18 cellular contexts compared by ENCODE assay signal in genomic region chr2:27967076-27967475, GRCh38.
A peak's percentile ranks its signal among the peaks of the same experiment; 100 is the strongest.
DNase-seq lines count a peak whose midpoint lies in the region; ATAC-seq, FAIRE-seq and TF ChIP-seq lines count a peak whose summit lies in the region.
"Had no signal": no experiment of that assay in that cellular context is flagged by ENCODE, and none has a peak within 500 bp of the region (broad histone marks: within the 10 kb centered on the region; RNA-seq: fewer than 3 reads in every experiment).

No MANE protein-coding gene starts in this region.

- H3K27ac ChIP-seq in keratinocyte (ENCODE audit: control insufficient read depth, insufficient read depth, low read length) (no peak overlapping the region), right lobe of liver (peak overlapping the region in 1 of 3 donors; percentile 8)
- H3K27ac ChIP-seq: gastroesophageal sphincter had no signal

- H3K4me1 Mint-ChIP-seq in activated T-cell treated with anti-CD3 and anti-CD28 coated beads, Interleukin-2, amount 50 U/mL, for 72 hours (ENCODE audit: low read depth) = peaks cover 58% of the 10 kb centered on the region
- peaks cover 44% of the 10 kb centered on the region for H3K4me1 Mint-ChIP-seq in activated T-helper 17 cell treated with anti-CD3 and anti-CD28 coated beads, Interleukin-2, amount 50 U/mL, for 72 hours
- H3K4me1 Mint-ChIP-seq in stimulated activated effector memory CD8-positive, alpha-beta T cell treated with anti-CD3 and anti-CD28 coated beads, Interleukin-12 subunit alpha, Interleukin-12 subunit beta, amount 100 ng/mL, for 72 hours = peaks cover 45% of the 10 kb centered on the region

- peaks cover 10 to 17% of the 10 kb centered on the region in 2 donors for H3K9me3 Mint-ChIP-seq in activated T-cell treated with anti-CD3 and anti-CD28 coated beads, Interleukin-2, amount 50 U/mL, for 72 hours
- H3K9me3 Mint-ChIP-seq in activated T-helper 17 cell treated with anti-CD3 and anti-CD28 coated beads, Interleukin-2, amount 50 U/mL, for 72 hours = peaks cover 12% of the 10 kb centered on the region
- peaks cover 13% of the 10 kb centered on the region for H3K9me3 Mint-ChIP-seq in stimulated activated effector memory CD8-positive, alpha-beta T cell treated with anti-CD3 and anti-CD28 coated beads, Interleukin-12 subunit alpha, Interleukin-12 subunit beta, amount 100 ng/mL, for 72 hours

- peak; percentile 58 for FAIRE-seq in keratinocyte (lab: Jason Lieb, UNC)
- FAIRE-seq: colon, HepG2 had no signal

- TF ChIP-seq CTCF in keratinocyte (optimal IDR thresholded peaks at IDR 0.05 in 1 of 3, IDR thresholded peaks at IDR 0.05 in 1 of 3, conservative IDR thresholded peaks at IDR 0.05 in 1 of 3; ENCODE audit: extremely low read depth in 1 of 3, insufficient read depth in 2 of 3, low read length in 3 of 3) (no peak), right lobe of liver (IDR thresholded peaks at IDR 0.05) (no peak)

- TF ChIP-seq POLR2A in right lobe of liver (IDR thresholded peaks at IDR 0.05) = no peak

- no peak for DNase-seq in activated T-cell treated with anti-CD3 and anti-CD28 coated beads, Interleukin-2, amount 50 U/mL, for 72 hours
- no peak for DNase-seq in activated T-cell treated with anti-CD3 and anti-CD28 coated beads, Interleukin-2, amount 50 U/mL, for 48 hours
- DNase-seq in keratinocyte (ENCODE audit: low read depth, low spot score) = no peak
- no peak for DNase-seq in stimulated activated effector memory CD8-positive, alpha-beta T cell treated with anti-CD3 and anti-CD28 coated beads, Interleukin-12 subunit alpha, Interleukin-12 subunit beta, amount 100 ng/mL, for 72 hours (ENCODE audit: low spot score in 2 of 2)
- no peak for DNase-seq in SIG-M5 (lab: John Stamatoyannopoulos, UW)
- DNase-seq in right lobe of liver = no peak
- DNase-seq: activated CD4-positive, alpha-beta memory T cell treated with anti-CD3 and anti-CD28 coated beads, Interleukin-2, amount 10 ng/mL, durations not matched to agents 7 days and 5 days; activated effector memory CD4-positive, alpha-beta T cell treated with anti-CD3 and anti-CD28 coated beads, Interleukin-2, amount 50 U/mL, for 16 hours; left colon; MG63; NCI-H1694 treated with DMSO at 0.1 percent for 48 hours; NCI-H226; stimulated activated naive CD8-positive, alpha-beta T cell treated with anti-CD3 and anti-CD28 coated beads, Interleukin-15, amount 100 ng/mL, for 72 hours had no signal

- H3K27me3 ChIP-seq in keratinocyte (ENCODE audit: control insufficient read depth, extremely low read depth, insufficient read depth, low read length) = no peaks in the 10 kb centered on the region
- H3K27me3 ChIP-seq in right lobe of liver = no peaks in the 10 kb centered on the region
- H3K27me3 ChIP-seq: gastroesophageal sphincter, MG63 had no signal

- H3K27me3 Mint-ChIP-seq in activated T-cell treated with anti-CD3 and anti-CD28 coated beads, Interleukin-2, amount 50 U/mL, for 72 hours (ENCODE audit: low read depth) = no peaks in the 10 kb centered on the region
- no peaks in the 10 kb centered on the region for H3K27me3 Mint-ChIP-seq in activated T-helper 17 cell treated with anti-CD3 and anti-CD28 coated beads, Interleukin-2, amount 50 U/mL, for 72 hours
- H3K27me3 Mint-ChIP-seq: activated CD4-positive, alpha-beta memory T cell treated with anti-CD3 and anti-CD28 coated beads, Interleukin-2, amount 10 ng/mL, durations not matched to agents 7 days and 5 days; stimulated activated naive CD8-positive, alpha-beta T cell treated with anti-CD3 and anti-CD28 coated beads, Interleukin-15, amount 100 ng/mL, for 72 hours had no signal

- ATAC-seq in activated T-cell treated with anti-CD3 and anti-CD28 coated beads, Interleukin-2, amount 50 U/mL, for 72 hours (replicated peaks in 1 of 2) = no peak
- no peak for ATAC-seq in activated T-helper 17 cell treated with anti-CD3 and anti-CD28 coated beads, Interleukin-2, amount 50 U/mL, for 72 hours (replicated peaks)
- no peak for ATAC-seq in stimulated activated effector memory CD8-positive, alpha-beta T cell treated with anti-CD3 and anti-CD28 coated beads, Interleukin-12 subunit alpha, Interleukin-12 subunit beta, amount 100 ng/mL, for 72 hours
- ATAC-seq in HG02763 (IDR thresholded peaks at IDR 0.05; ENCODE audit: unreplicated experiment) (no peak), right lobe of liver (no peak)
- ATAC-seq: gastroesophageal sphincter; HepG2; left colon; stimulated activated naive CD8-positive, alpha-beta T cell treated with anti-CD3 and anti-CD28 coated beads, Interleukin-15, amount 100 ng/mL, for 72 hours had no signal

- peaks cover 25 to 31% of the 10 kb centered on the region in 2 donors for H3K36me3 Mint-ChIP-seq in activated T-cell treated with anti-CD3 and anti-CD28 coated beads, Interleukin-2, amount 50 U/mL, for 72 hours (ENCODE audit: insufficient read depth in 2 of 2)
- peaks cover 13% of the 10 kb centered on the region for H3K36me3 Mint-ChIP-seq in activated T-helper 17 cell treated with anti-CD3 and anti-CD28 coated beads, Interleukin-2, amount 50 U/mL, for 72 hours (ENCODE audit: low read depth)
- H3K36me3 Mint-ChIP-seq in stimulated activated effector memory CD8-positive, alpha-beta T cell treated with anti-CD3 and anti-CD28 coated beads, Interleukin-12 subunit alpha, Interleukin-12 subunit beta, amount 100 ng/mL, for 72 hours = peaks cover 5% of the 10 kb centered on the region

- H3K4me3 ChIP-seq in keratinocyte (ENCODE audit: control insufficient read depth in 2 of 3, extremely low read depth in 1 of 3, insufficient read depth in 2 of 3, low read depth in 1 of 3, low read length in 3 of 3) (no peak overlapping the region), right lobe of liver (no peak overlapping the region)
- H3K4me3 ChIP-seq: gastroesophageal sphincter, MG63 had no signal

- peak overlapping the region; percentile 0 to 72 for H3K4me3 Mint-ChIP-seq in activated T-cell treated with anti-CD3 and anti-CD28 coated beads, Interleukin-2, amount 50 U/mL, for 72 hours
- peak overlapping the region; percentile 53 for H3K4me3 Mint-ChIP-seq in activated T-helper 17 cell treated with anti-CD3 and anti-CD28 coated beads, Interleukin-2, amount 50 U/mL, for 72 hours
- H3K4me3 Mint-ChIP-seq in stimulated activated effector memory CD8-positive, alpha-beta T cell treated with anti-CD3 and anti-CD28 coated beads, Interleukin-12 subunit alpha, Interleukin-12 subunit beta, amount 100 ng/mL, for 72 hours = no peak overlapping the region
- H3K4me3 Mint-ChIP-seq: activated CD4-positive, alpha-beta memory T cell treated with anti-CD3 and anti-CD28 coated beads, Interleukin-2, amount 10 ng/mL, durations not matched to agents 7 days and 5 days had no signal

- no peaks in the 10 kb centered on the region for H3K79me2 ChIP-seq in keratinocyte (ENCODE audit: control insufficient read depth, insufficient read depth, low read length)

- no peak overlapping the region for H3K9ac ChIP-seq in keratinocyte (ENCODE audit: control insufficient read depth, extremely low read depth, insufficient read depth, low read length)

- H3K36me3 ChIP-seq in keratinocyte (ENCODE audit: control insufficient read depth in 2 of 2, extremely low read depth in 1 of 2, insufficient read depth in 2 of 2, low read length in 2 of 2) (peaks cover 0 to 1% of the 10 kb centered on the region in 2 experiments), right lobe of liver (no peaks in the 10 kb centered on the region)
- H3K36me3 ChIP-seq: gastroesophageal sphincter had no signal

- intact Hi-C loops in right lobe of liver (cut with DNase I) = no loop called here

- 80% methylated on average over 1 of the region's 4 CpGs for WGBS in right lobe of liver (ENCODE audit: insufficient coverage, low coverage, low lambda C conversion rate, missing lambda C conversion rate)

- no peaks in the 10 kb centered on the region for H3K4me1 ChIP-seq in keratinocyte (ENCODE audit: control insufficient read depth, extremely low read depth, insufficient read depth, low read length)
- peaks cover 0 to 18% (median 8%) of the 10 kb centered on the region in 4 donors for H3K4me1 ChIP-seq in right lobe of liver

- no peak overlapping the region for H3K4me2 ChIP-seq in keratinocyte (ENCODE audit: control insufficient read depth, extremely low read depth, insufficient read depth, low read depth, low read length)

- H4K20me1 ChIP-seq in keratinocyte (ENCODE audit: control insufficient read depth, extremely low read depth, insufficient read depth, low read length) = no peaks in the 10 kb centered on the region

- H3K27ac Mint-ChIP-seq in activated T-cell treated with anti-CD3 and anti-CD28 coated beads, Interleukin-2, amount 50 U/mL, for 72 hours = peak overlapping the region; percentile 93
- peak overlapping the region; percentile 57 for H3K27ac Mint-ChIP-seq in activated T-helper 17 cell treated with anti-CD3 and anti-CD28 coated beads, Interleukin-2, amount 50 U/mL, for 72 hours
- H3K27ac Mint-ChIP-seq in stimulated activated effector memory CD8-positive, alpha-beta T cell treated with anti-CD3 and anti-CD28 coated beads, Interleukin-12 subunit alpha, Interleukin-12 subunit beta, amount 100 ng/mL, for 72 hours = peak overlapping the region; percentile 51
- H3K27ac Mint-ChIP-seq: stimulated activated naive CD8-positive, alpha-beta T cell treated with anti-CD3 and anti-CD28 coated beads, Interleukin-15, amount 100 ng/mL, for 72 hours had no signal

- no peak overlapping the region for H2AFZ ChIP-seq in keratinocyte (ENCODE audit: control insufficient read depth, low read length)

- H3K9me1 ChIP-seq in keratinocyte (ENCODE audit: control insufficient read depth, extremely low read depth, insufficient read depth, low read length) = no peaks in the 10 kb centered on the region

- dilution Hi-C loops in keratinocyte (cut with MboI; ENCODE audit: extremely low pct_ligation_motif_present, low sequenced_read_pairs) = no loop called here

- H3K9me3 ChIP-seq in keratinocyte (ENCODE audit: control insufficient read depth, low read depth, low read length) = peaks cover 4% of the 10 kb centered on the region
- H3K9me3 ChIP-seq in right lobe of liver = no peaks in the 10 kb centered on the region
- H3K9me3 ChIP-seq: gastroesophageal sphincter had no signal
